15 cellular contexts compared by ENCODE assay signal in genomic region chr6:15411766-15412165, GRCh38.
A peak's percentile ranks its signal among the peaks of the same experiment; 100 is the strongest.
DNase-seq lines count a peak whose midpoint lies in the region; ATAC-seq lines count a peak whose summit lies in the region.
"Had no signal": no experiment of that assay in that cellular context is flagged by ENCODE, and none has a peak within 500 bp of the region (broad histone marks: within the 10 kb centered on the region; RNA-seq: fewer than 3 reads in every experiment).

No MANE protein-coding gene starts in this region.

- peak overlapping the region; percentile 92 for H3K27ac Mint-ChIP-seq in T-helper 2 cell treated with Interferon-gamma antibody and Interleukin-4, amounts not matched to agents 5 μg/mL and 100 μg/mL, for 36 hours
- peak overlapping the region; percentile 44 to 90 for H3K27ac Mint-ChIP-seq in activated naive CD4-positive, alpha-beta T cell treated with anti-CD3 and anti-CD28 coated beads, Interleukin-2, amount 50 U/mL, for 72 hours
- peak overlapping the region; percentile 88 to 93 for H3K27ac Mint-ChIP-seq in natural killer cell treated with Interleukin-12 subunit alpha and Interleukin-12 subunit beta and Interleukin-15 and Interleukin-18, amount 100 ng/mL, for 72 hours

- ATAC-seq in GM18868 (IDR thresholded peaks at IDR 0.05; ENCODE audit: unreplicated experiment): peak; percentile 56
- peak in 1 of 2 donors; percentile 33 for ATAC-seq in activated naive CD4-positive, alpha-beta T cell treated with anti-CD3 and anti-CD28 coated beads, Interleukin-2, amount 50 U/mL, for 72 hours
- peak in 1 of 2 donors; percentile 44 for ATAC-seq in natural killer cell treated with Interleukin-12 subunit alpha and Interleukin-12 subunit beta and Interleukin-15 and Interleukin-18, amount 100 ng/mL, for 72 hours
- ATAC-seq in HG02973 (IDR thresholded peaks at IDR 0.05; ENCODE audit: unreplicated experiment): no peak
- ATAC-seq: HCT116 had no signal

- peaks cover 49% of the 10 kb centered on the region for H3K36me3 Mint-ChIP-seq in T-helper 2 cell treated with Interferon-gamma antibody and Interleukin-4, amounts not matched to agents 5 μg/mL and 100 μg/mL, for 36 hours (ENCODE audit: low read depth)
- peaks cover 23 to 45% of the 10 kb centered on the region in 2 donors for H3K36me3 Mint-ChIP-seq in activated naive CD4-positive, alpha-beta T cell treated with anti-CD3 and anti-CD28 coated beads, Interleukin-2, amount 50 U/mL, for 72 hours
- H3K36me3 Mint-ChIP-seq in natural killer cell treated with Interleukin-12 subunit alpha and Interleukin-12 subunit beta and Interleukin-15 and Interleukin-18, amount 100 ng/mL, for 72 hours: peaks cover 9% of the 10 kb centered on the region

- H3K4me3 Mint-ChIP-seq in T-helper 2 cell treated with Interferon-gamma antibody and Interleukin-4, amounts not matched to agents 5 μg/mL and 100 μg/mL, for 36 hours: peak overlapping the region; percentile 74
- H3K4me3 Mint-ChIP-seq in natural killer cell treated with Interleukin-12 subunit alpha and Interleukin-12 subunit beta and Interleukin-15 and Interleukin-18, amount 100 ng/mL, for 72 hours: peak overlapping the region; percentile 65

- no peaks in the 10 kb centered on the region for H3K27me3 Mint-ChIP-seq in T-helper 2 cell treated with Interferon-gamma antibody and Interleukin-4, amounts not matched to agents 5 μg/mL and 100 μg/mL, for 36 hours (ENCODE audit: low read depth)
- no peaks in the 10 kb centered on the region for H3K27me3 Mint-ChIP-seq in natural killer cell treated with Interleukin-12 subunit alpha and Interleukin-12 subunit beta and Interleukin-15 and Interleukin-18, amount 100 ng/mL, for 72 hours

- H3K4me1 Mint-ChIP-seq in T-helper 2 cell treated with Interferon-gamma antibody and Interleukin-4, amounts not matched to agents 5 μg/mL and 100 μg/mL, for 36 hours (ENCODE audit: low read depth): peaks cover 67% of the 10 kb centered on the region
- H3K4me1 Mint-ChIP-seq in natural killer cell treated with Interleukin-12 subunit alpha and Interleukin-12 subunit beta and Interleukin-15 and Interleukin-18, amount 100 ng/mL, for 72 hours (ENCODE audit: low read depth in 2 of 2): peaks cover 56 to 65% of the 10 kb centered on the region in 2 donors

- no peak for DNase-seq in T-helper 2 cell treated with Interferon-gamma antibody and Interleukin-4, amounts not matched to agents 5 μg/mL and 100 μg/mL, for 36 hours (ENCODE audit: low spot score)
- DNase-seq in T-helper 2 cell (no peak), DMS153 treated with DMSO at 0.1 percent for 48 hours (lab: John Stamatoyannopoulos, UW; ENCODE audit: unreplicated experiment) (no peak), NCI-H1694 treated with DMSO at 0.1 percent for 48 hours (lab: John Stamatoyannopoulos, UW) (no peak)
- no peak for DNase-seq in activated naive CD4-positive, alpha-beta T cell treated with anti-CD3 and anti-CD28 coated beads, Interleukin-2, amount 50 U/mL, for 72 hours (ENCODE audit: low spot score in 2 of 2)
- DNase-seq in natural killer cell treated with Interleukin-12 subunit alpha and Interleukin-12 subunit beta and Interleukin-15 and Interleukin-18, amount 100 ng/mL, for 72 hours (ENCODE audit: low spot score): no peak
- DNase-seq: adrenal gland, DMS153, NCI-H1436 treated with DMSO at 0.1 percent for 48 hours, NCI-H82, trophoblast cell, WERI-Rb-1 had no signal

- H3K9me3 Mint-ChIP-seq in T-helper 2 cell treated with Interferon-gamma antibody and Interleukin-4, amounts not matched to agents 5 μg/mL and 100 μg/mL, for 36 hours: peaks cover 2% of the 10 kb centered on the region
- peaks cover 0 to 4% of the 10 kb centered on the region in 2 donors for H3K9me3 Mint-ChIP-seq in activated naive CD4-positive, alpha-beta T cell treated with anti-CD3 and anti-CD28 coated beads, Interleukin-2, amount 50 U/mL, for 72 hours
- H3K9me3 Mint-ChIP-seq in natural killer cell treated with Interleukin-12 subunit alpha and Interleukin-12 subunit beta and Interleukin-15 and Interleukin-18, amount 100 ng/mL, for 72 hours: no peaks in the 10 kb centered on the region
